1 cellular context compared by ENCODE assay signal in the genomic region with DNA sequence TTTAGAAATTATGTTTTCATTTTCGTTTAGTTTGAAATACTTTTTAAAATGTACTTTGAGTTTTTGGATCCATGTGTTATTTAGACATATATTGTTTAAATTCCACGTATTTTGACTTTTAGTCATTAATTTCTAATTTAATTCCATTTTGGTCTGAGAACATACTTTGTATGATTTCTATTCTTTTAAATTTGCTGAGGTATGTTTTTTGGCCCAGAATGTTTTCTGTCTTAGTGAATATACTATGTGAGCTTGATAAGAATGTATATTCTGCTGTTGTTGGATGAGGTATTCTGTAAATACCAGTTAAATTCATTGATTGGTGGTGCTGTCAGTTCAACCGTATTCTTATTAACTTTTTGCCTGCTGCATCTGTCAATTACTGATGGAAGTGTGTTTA.
TF ChIP-seq lines count a peak whose summit lies in the region.

No MANE protein-coding gene starts in this region.

TF ChIP-seq in HepG2, 621 proteins besides CTCF, POLR2A, EP300 and RAD21:
- TF ChIP-seq ZNF18 (CRISPR knock-in tag; IDR thresholded peaks at IDR 0.05; ENCODE audit: insufficient replicate concordance) (no peak), HNRNPUL1 (IDR thresholded peaks at IDR 0.05; ENCODE audit: low read depth, low read length) (no peak), ESRRA (CRISPR knock-in tag; IDR thresholded peaks at IDR 0.05; ENCODE audit: low read depth) (no peak), NFIC (IDR thresholded peaks at IDR 0.05; ENCODE audit: low read length) (no peak), TERF1 (CRISPR knock-in tag; IDR thresholded peaks at IDR 0.05) (no peak), MAFF (IDR thresholded peaks at IDR 0.05; ENCODE audit: low read depth, low read length) (peak; percentile 63), ZNF251 (CRISPR knock-in tag; IDR thresholded peaks at IDR 0.05) (no peak), MAFK (conservative IDR thresholded peaks at IDR 0.05 in 1 of 2, IDR thresholded peaks at IDR 0.05 in 1 of 2; ENCODE audit: low read length in 2 of 2) (peak; percentile 50 to 78; a peak in 3 of 4 replicates), ZNF775 (CRISPR knock-in tag; IDR thresholded peaks at IDR 0.05; ENCODE audit: borderline replicate concordance) (no peak), REXO4 (CRISPR knock-in tag; IDR thresholded peaks at IDR 0.05; ENCODE audit: borderline replicate concordance) (no peak), TMF1 (CRISPR knock-in tag; IDR thresholded peaks at IDR 0.05; ENCODE audit: low read depth) (no peak)
- TF ChIP-seq, protein P1, sequence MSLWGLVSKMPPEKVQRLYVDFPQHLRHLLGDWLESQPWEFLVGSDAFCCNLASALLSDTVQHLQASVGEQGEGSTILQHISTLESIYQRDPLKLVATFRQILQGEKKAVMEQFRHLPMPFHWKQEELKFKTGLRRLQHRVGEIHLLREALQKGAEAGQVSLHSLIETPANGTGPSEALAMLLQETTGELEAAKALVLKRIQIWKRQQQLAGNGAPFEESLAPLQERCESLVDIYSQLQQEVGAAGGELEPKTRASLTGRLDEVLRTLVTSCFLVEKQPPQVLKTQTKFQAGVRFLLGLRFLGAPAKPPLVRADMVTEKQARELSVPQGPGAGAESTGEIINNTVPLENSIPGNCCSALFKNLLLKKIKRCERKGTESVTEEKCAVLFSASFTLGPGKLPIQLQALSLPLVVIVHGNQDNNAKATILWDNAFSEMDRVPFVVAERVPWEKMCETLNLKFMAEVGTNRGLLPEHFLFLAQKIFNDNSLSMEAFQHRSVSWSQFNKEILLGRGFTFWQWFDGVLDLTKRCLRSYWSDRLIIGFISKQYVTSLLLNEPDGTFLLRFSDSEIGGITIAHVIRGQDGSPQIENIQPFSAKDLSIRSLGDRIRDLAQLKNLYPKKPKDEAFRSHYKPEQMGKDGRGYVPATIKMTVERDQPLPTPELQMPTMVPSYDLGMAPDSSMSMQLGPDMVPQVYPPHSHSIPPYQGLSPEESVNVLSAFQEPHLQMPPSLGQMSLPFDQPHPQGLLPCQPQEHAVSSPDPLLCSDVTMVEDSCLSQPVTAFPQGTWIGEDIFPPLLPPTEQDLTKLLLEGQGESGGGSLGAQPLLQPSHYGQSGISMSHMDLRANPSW (CRISPR knock-in tag; IDR thresholded peaks at IDR 0.05; ENCODE audit: borderline replicate concordance) = no peak
TF ChIP-seq in HepG2: peak in this region for 2.
